ENCODE assay signal across 7 cellular contexts in genomic region chr9:126555421-126555820, GRCh38. TPM values are rescaled to one million over a fixed set of nuclear protein-coding genes. Genes with fewer than 3 reads are reported as not detected.
"Had no signal": no experiment of that assay in that cellular context is flagged by ENCODE, and none has a peak within 500 bp of the region (broad histone marks: within the 10 kb centered on the region; RNA-seq: fewer than 3 reads in every experiment).

No MANE protein-coding gene starts in this region.

RNA-seq across cellular contexts. Expression of gene LMX1B, which starts 58.3 kb away (rescaled TPM):
- total RNA-seq: activated CD4-positive, alpha-beta T cell treated with anti-CD3 and anti-CD28 coated beads, Interleukin-2, amount 10 ng/mL, durations not matched to agents 24 days and 14 days; activated CD8-positive, alpha-beta T cell treated with anti-CD3 and anti-CD28 coated beads for 36 hours; activated naive CD8-positive, alpha-beta T cell treated with anti-CD3 and anti-CD28 coated beads for 36 hours; activated T-helper 17 cell treated with anti-CD3 and anti-CD28 coated beads, Interleukin-2, amount 50 U/mL, for 72 hours; natural killer cell treated with Interleukin-12 subunit alpha and Interleukin-12 subunit beta and Interleukin-15 and Interleukin-18, amount 100 ng/mL, for 72 hours; T-helper 1 cell treated with Interleukin-12 subunit alpha and Interleukin-12 subunit beta and Interleukin-4 antibody, amounts not matched to agents 30 ng/mL and 1 ng/mL, for 36 hours; uterus had no signal
